1 cellular context compared by ENCODE assay signal in genomic region chrX:44872817-44873414, GRCh38.
TF ChIP-seq lines count a peak whose summit lies in the region.

KDM6A (plus strand) TSS chrX:44873188; CDS start chrX:44873552, 364 bp downstream.

TF ChIP-seq in GM12878, 131 proteins besides CTCF, POLR2A, EP300 and RAD21 (continued from another document):
- TF ChIP-seq NFYA (IDR thresholded peaks at IDR 0.05; ENCODE audit: borderline replicate concordance, low read depth, low read length) (no peak), MYC (IDR thresholded peaks at IDR 0.05; ENCODE audit: insufficient read depth, insufficient read length, insufficient replicate concordance, low read length, severe bottlenecking) (peak; percentile 32), DPF2 (IDR thresholded peaks at IDR 0.05) (peak; percentile 89), TBL1XR1 (IDR thresholded peaks at IDR 0.05; ENCODE audit: low read depth, low read length) (peak; percentile 43; the same call in 1 of the 2 replicates), TCF12 (IDR thresholded peaks at IDR 0.05; ENCODE audit: low read depth, low read length) (0 out of 2 replicates have a peak, but pooled peaks have one; percentile 7), POLR2AphosphoS5 (IDR thresholded peaks at IDR 0.05; ENCODE audit: low read length) (peak; percentile 39; the same call in 1 of the 2 replicates), RELA (IDR thresholded peaks at IDR 0.05; ENCODE audit: borderline replicate concordance, partially characterized antibody) (peak; percentile 84), NR2C1 (IDR thresholded peaks at IDR 0.05) (0 out of 2 replicates have a peak, but pooled peaks have one; percentile 5), MTA3 (IDR thresholded peaks at IDR 0.05; ENCODE audit: borderline replicate concordance, low read length) (no peak), MAX (IDR thresholded peaks at IDR 0.05; ENCODE audit: low read depth, low read length) (peak; percentile 99), USF2 (IDR thresholded peaks at IDR 0.05; ENCODE audit: borderline replicate concordance, low read depth, low read length) (peak; percentile 94), RB1 (IDR thresholded peaks at IDR 0.05; ENCODE audit: borderline replicate concordance) (no peak; the same call in 1 of the 2 replicates), CHD4 (IDR thresholded peaks at IDR 0.05) (no peak), ATF7 (IDR thresholded peaks at IDR 0.05; ENCODE audit: low read depth) (peak; percentile 76), BHLHE40 (IDR thresholded peaks at IDR 0.05; ENCODE audit: borderline replicate concordance in 1 of 2, low read depth in 2 of 2, low read length in 1 of 2) (peak; percentile 62 to 95; a peak in 3 of 4 replicates), POU2F2 (IDR thresholded peaks at IDR 0.05; ENCODE audit: borderline replicate concordance, low read depth, low read length) (no peak), CBX5 (IDR thresholded peaks at IDR 0.05; ENCODE audit: low read depth) (0 out of 2 replicates have a peak, but pooled peaks have one; percentile 6), PAX5 (IDR thresholded peaks at IDR 0.05; ENCODE audit: borderline replicate concordance, low read depth, low read length) (no peak), YY1 (IDR thresholded peaks at IDR 0.05; ENCODE audit: low read depth, low read length) (peak; percentile 43; the same call in 1 of the 2 replicates), GABPA (IDR thresholded peaks at IDR 0.05; ENCODE audit: low read depth) (peak; percentile 83), PML (IDR thresholded peaks at IDR 0.05; ENCODE audit: low read length) (no peak), ATF3 (IDR thresholded peaks at IDR 0.05; ENCODE audit: borderline replicate concordance, extremely low read depth, low read depth, low read length) (peak; percentile 79; the same call in 1 of the 2 replicates), MLLT1 (IDR thresholded peaks at IDR 0.05) (no peak), CBX3 (IDR thresholded peaks at IDR 0.05; ENCODE audit: borderline replicate concordance, low read depth) (no peak), SMC3 (IDR thresholded peaks at IDR 0.05; ENCODE audit: borderline replicate concordance, low read length) (peak; percentile 13; the same call in 1 of the 2 replicates), E2F4 (IDR thresholded peaks at IDR 0.05; ENCODE audit: low read depth, low read length) (peak; percentile 58; the same call in 1 of the 2 replicates), NBN (IDR thresholded peaks at IDR 0.05) (no peak), CREB1 (IDR thresholded peaks at IDR 0.05; ENCODE audit: low read depth) (peak; percentile 95), TARDBP (IDR thresholded peaks at IDR 0.05; ENCODE audit: borderline replicate concordance) (peak; percentile 47; the same call in 1 of the 2 replicates), MYB (IDR thresholded peaks at IDR 0.05; ENCODE audit: borderline replicate concordance, low read depth, low read length) (no peak), RCOR1 (conservative IDR thresholded peaks at IDR 0.05; ENCODE audit: low read depth, low read length) (no peak), SIX5 (IDR thresholded peaks at IDR 0.05; ENCODE audit: low read depth, low read length, severe bottlenecking) (no peak), REST (IDR thresholded peaks at IDR 0.05; ENCODE audit: low read depth, low read length) (0 out of 2 replicates have a peak, but pooled peaks have one; percentile 9), ZNF274 (IDR thresholded peaks at IDR 0.05; ENCODE audit: insufficient read depth, insufficient read length) (no peak), USF1 (IDR thresholded peaks at IDR 0.05; ENCODE audit: borderline replicate concordance, extremely low read length, insufficient read depth, low read depth, low read length) (peak; percentile 98), PBX3 (IDR thresholded peaks at IDR 0.05; ENCODE audit: insufficient replicate concordance, low read depth, low read length) (peak; percentile 98), CHD2 (IDR thresholded peaks at IDR 0.05; ENCODE audit: borderline replicate concordance, low read depth, low read length) (peak; percentile 91), HCFC1 (IDR thresholded peaks at IDR 0.05; ENCODE audit: low read length) (peak; percentile 57), KLF5 (IDR thresholded peaks at IDR 0.05; ENCODE audit: partially characterized antibody) (peak; percentile 37), NRF1 (conservative IDR thresholded peaks at IDR 0.05; ENCODE audit: low read depth, low read length) (no peak), SMAD5 (IDR thresholded peaks at IDR 0.05; ENCODE audit: low read depth) (0 out of 2 replicates have a peak, but pooled peaks have one; percentile 56), ZNF384 (IDR thresholded peaks at IDR 0.05; ENCODE audit: borderline replicate concordance, low read depth, low read length) (0 out of 2 replicates have a peak, but pooled peaks have one; percentile 13), NKRF (conservative IDR thresholded peaks at IDR 0.05) (0 out of 2 replicates have a peak, but pooled peaks have one; percentile 65), RAD51 (IDR thresholded peaks at IDR 0.05) (peak; percentile 93), HDAC6 (IDR thresholded peaks at IDR 0.05; ENCODE audit: unreplicated experiment) (no peak), IRF3 (IDR thresholded peaks at IDR 0.05) (peak; percentile 75), PKNOX1 (IDR thresholded peaks at IDR 0.05) (peak; percentile 99), TAF1 (IDR thresholded peaks at IDR 0.05; ENCODE audit: borderline replicate concordance, low read depth, low read length) (peak; percentile 71), TCF3 (IDR thresholded peaks at IDR 0.05; ENCODE audit: borderline replicate concordance, insufficient read depth, low read depth, low read length) (no peak)
